Comparison of ENCODE assay signal across 25 cellular contexts in genomic region chr7:112487457-112487856, GRCh38.
"Had no signal": no experiment of that assay in that cellular context is flagged by ENCODE, and none has a peak within 500 bp of the region (broad histone marks: within the 10 kb centered on the region; RNA-seq: fewer than 3 reads in every experiment).

No MANE protein-coding gene starts in this region.

- H3K27ac Mint-ChIP-seq: naive thymus-derived CD4-positive, alpha-beta T cell; natural killer cell; nephron; neural progenitor cell; progenitor cell of endocrine pancreas; stimulated activated memory B cell treated with anti-CD40 and anti-IgM and Interleukin-4, amounts not matched to agents 10 μg/mL and 1 μg/mL and 100 μg/mL, for 72 hours; stimulated activated naive CD8-positive, alpha-beta T cell treated with anti-CD3 and anti-CD28 coated beads, Interleukin-15, Interleukin-2, amounts not matched to agents 100 ng/mL and 50 ng/mL, for 24 hours; type B pancreatic cell had no signal

- H3K36me3 Mint-ChIP-seq: natural killer cell, neural progenitor cell, type B pancreatic cell had no signal

- H3K9me3 Mint-ChIP-seq: naive thymus-derived CD4-positive, alpha-beta T cell; natural killer cell; nephron; neural progenitor cell; stimulated activated memory B cell treated with anti-CD40 and anti-IgM and Interleukin-4, amounts not matched to agents 10 μg/mL and 1 μg/mL and 100 μg/mL, for 72 hours; stimulated activated naive CD8-positive, alpha-beta T cell treated with anti-CD3 and anti-CD28 coated beads, Interleukin-15, Interleukin-2, amounts not matched to agents 100 ng/mL and 50 ng/mL, for 24 hours; type B pancreatic cell had no signal

- H3K4me1 Mint-ChIP-seq: natural killer cell; neural progenitor cell; stimulated activated memory B cell treated with anti-CD40 and anti-IgM and Interleukin-4, amounts not matched to agents 10 μg/mL and 1 μg/mL and 100 μg/mL, for 72 hours had no signal

- ATAC-seq: naive thymus-derived CD4-positive, alpha-beta T cell; natural killer cell; right cardiac atrium; right lobe of liver; stimulated activated memory B cell treated with anti-CD40 and anti-IgM and Interleukin-4, amounts not matched to agents 10 μg/mL and 1 μg/mL and 100 μg/mL, for 72 hours; upper lobe of right lung had no signal

- H3K27me3 Mint-ChIP-seq: naive thymus-derived CD4-positive, alpha-beta T cell; progenitor cell of endocrine pancreas; stimulated activated memory B cell treated with anti-CD40 and anti-IgM and Interleukin-4, amounts not matched to agents 10 μg/mL and 1 μg/mL and 100 μg/mL, for 72 hours; stimulated activated naive CD8-positive, alpha-beta T cell treated with anti-CD3 and anti-CD28 coated beads, Interleukin-15, Interleukin-2, amounts not matched to agents 100 ng/mL and 50 ng/mL, for 24 hours; type B pancreatic cell had no signal

- DNase-seq: naive thymus-derived CD4-positive, alpha-beta T cell; natural killer cell; ovary; posterior cingulate gyrus; right cardiac atrium; right lobe of liver; sigmoid colon; spleen; stimulated activated CD4-positive, alpha-beta T cell treated with anti-CD3 and anti-CD28 coated beads, Interleukin-12 subunit alpha, Interleukin-12 subunit beta, amount 100 ng/mL, for 4 hours; stimulated activated CD4-positive, alpha-beta T cell treated with anti-CD3 and anti-CD28 coated beads, Interleukin-1b, Interleukin-23, amount 100 ng/mL, for 48 hours; stimulated activated CD4-positive, alpha-beta T cell treated with anti-CD3 and anti-CD28 coated beads, Interleukin-4, amount 100 ng/mL, for 1 hour; stimulated activated CD4-positive, alpha-beta T cell treated with anti-CD3 and anti-CD28 coated beads, Interleukin-4, amount 100 ng/mL, for 4 hours; stimulated activated CD8-positive, alpha-beta memory T cell treated with anti-CD3 and anti-CD28 coated beads, Interleukin-4, amount 100 ng/mL, for 48 hours; stimulated activated naive CD4-positive, alpha-beta T cell; testis; tibial artery; transverse colon; upper lobe of right lung; uterus had no signal

- H3K4me3 Mint-ChIP-seq: naive thymus-derived CD4-positive, alpha-beta T cell; natural killer cell; nephron; neural progenitor cell; stimulated activated memory B cell treated with anti-CD40 and anti-IgM and Interleukin-4, amounts not matched to agents 10 μg/mL and 1 μg/mL and 100 μg/mL, for 72 hours; stimulated activated naive CD8-positive, alpha-beta T cell treated with anti-CD3 and anti-CD28 coated beads, Interleukin-15, Interleukin-2, amounts not matched to agents 100 ng/mL and 50 ng/mL, for 24 hours; type B pancreatic cell had no signal
